Comparison of ENCODE assay signal across 20 cellular contexts in the genomic region with DNA sequence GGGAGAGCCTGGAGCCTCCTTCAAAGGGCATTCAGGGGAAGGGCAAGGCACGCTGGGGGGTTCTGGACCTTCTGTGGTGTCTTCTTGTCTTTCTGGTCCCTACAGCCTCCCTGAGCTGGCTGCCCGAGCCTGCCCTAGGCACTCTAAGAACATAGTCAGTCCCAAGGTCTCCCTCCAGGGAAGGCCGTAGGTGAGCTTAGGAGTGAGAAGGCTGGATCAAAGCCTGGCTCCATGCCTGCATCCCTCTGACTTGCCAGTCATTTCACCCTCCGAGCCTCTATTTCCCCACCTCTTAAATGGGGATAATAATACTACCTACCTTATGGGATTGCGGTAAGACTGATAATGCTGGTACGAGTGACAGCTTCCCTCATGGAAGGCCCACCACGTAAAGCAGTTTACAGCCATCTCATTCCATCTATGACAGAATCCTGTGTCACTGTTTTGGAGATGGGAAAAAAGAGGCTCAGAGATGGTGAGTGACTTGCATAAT. TPM values are rescaled to one million over a fixed set of nuclear protein-coding genes. Genes with fewer than 3 reads are reported as not detected.
A peak's percentile ranks its signal among the peaks of the same experiment; 100 is the strongest.
DNase-seq lines count a peak whose midpoint lies in the region; TF ChIP-seq lines count a peak whose summit lies in the region.
"Had no signal": no experiment of that assay in that cellular context is flagged by ENCODE, and none has a peak within 500 bp of the region (broad histone marks: within the 10 kb centered on the region; RNA-seq: fewer than 3 reads in every experiment).

No MANE protein-coding gene starts in this region.

- no peaks in the 10 kb centered on the region; the same call in 1 of the 2 replicates for H3K79me2 ChIP-seq in H9 (ENCODE audit: insufficient read depth, low read length)

- H3K9me3 Mint-ChIP-seq in H9 (no peaks in the 10 kb centered on the region; a peak in 1 of 5 replicates), mesothelial cell of epicardium (no peaks in the 10 kb centered on the region)
- H3K9me3 Mint-ChIP-seq: activated CD4-positive, alpha-beta T cell treated with anti-CD3 and anti-CD28 coated beads, Interleukin-2, amount 10 ng/mL, durations not matched to agents 24 days and 14 days had no signal

- H2AK5ac ChIP-seq in H9 (ENCODE audit: insufficient read length, low read length) = no peak overlapping the region

- H4K8ac ChIP-seq in H9 (replicated peaks; ENCODE audit: insufficient read length, low read depth, low read length) = no peak overlapping the region

- H2BK12ac ChIP-seq in H9 (ENCODE audit: insufficient read length, low read depth, low read length) = peak overlapping the region; percentile 26

- H3K4me1 ChIP-seq in H9 (ENCODE audit: insufficient read depth, low read length) = no peaks in the 10 kb centered on the region; the same call in 1 of the 2 replicates
- H3K4me1 ChIP-seq in colonic mucosa = peaks cover 10% of the 10 kb centered on the region
- peaks cover 13 to 86% (median 73%) of the 10 kb centered on the region in 5 donors for H3K4me1 ChIP-seq in subcutaneous abdominal adipose tissue (ENCODE audit: control insufficient read depth in 5 of 5, insufficient read depth in 5 of 5, low read length in 5 of 5)
- H3K4me1 ChIP-seq in effector memory CD4-positive, alpha-beta T cell (ENCODE audit: control insufficient read depth, insufficient read depth, low read length, poor library complexity, severe bottlenecking) = no peaks in the 10 kb centered on the region

- no CpG with 5 or more reads among the region's 7 CpGs for WGBS in H9 (ENCODE audit: extremely low coverage, insufficient read length, low lambda C conversion rate)

- no peak overlapping the region for H2BK5ac ChIP-seq in H9 (ENCODE audit: insufficient read length, low read length)

- no peak overlapping the region for H4K5ac ChIP-seq in H9 (ENCODE audit: insufficient read length, low read depth, low read length)

- no peak overlapping the region for H3K18ac ChIP-seq in H9 (ENCODE audit: insufficient read length, low read depth, low read length)

- peaks cover 3% of the 10 kb centered on the region for H3K79me1 ChIP-seq in H9 (ENCODE audit: insufficient read depth, low read depth, low read length, poor library complexity, severe bottlenecking)

- TF ChIP-seq CTCF in H9 (conservative IDR thresholded peaks at IDR 0.05) (no peak), colonic mucosa (IDR thresholded peaks at IDR 0.05) (no peak), mesothelial cell of epicardium (IDR thresholded peaks at IDR 0.05; ENCODE audit: unreplicated experiment) (no peak)

- peak overlapping the region in 2 of 3 experiments; percentile 98 to 100; a peak in 3 of 7 replicates for H3K27ac Mint-ChIP-seq in H9
- peak overlapping the region; percentile 99 for H3K27ac Mint-ChIP-seq in mesothelial cell of epicardium
- H3K27ac Mint-ChIP-seq: activated CD4-positive, alpha-beta T cell treated with anti-CD3 and anti-CD28 coated beads, Interleukin-2, amount 10 ng/mL, durations not matched to agents 24 days and 14 days had no signal

- peaks cover 26 to 54% (median 54%) of the 10 kb centered on the region in 3 experiments for H3K36me3 Mint-ChIP-seq in H9 (ENCODE audit: insufficient read depth in 1 of 3, low read depth in 3 of 3)
- H3K36me3 Mint-ChIP-seq in mesothelial cell of epicardium = peaks cover 16% of the 10 kb centered on the region

- peak overlapping the region; percentile 73 for H4K91ac ChIP-seq in H9 (ENCODE audit: insufficient read length, low read depth, low read length)

- no peak overlapping the region for H3K4ac ChIP-seq in H9 (ENCODE audit: low read depth, low read length)

- H3K4me3 Mint-ChIP-seq in H9 (no peak overlapping the region; a peak in 1 of 5 replicates), mesothelial cell of epicardium (no peak overlapping the region)
- H3K4me3 Mint-ChIP-seq: activated CD4-positive, alpha-beta T cell treated with anti-CD3 and anti-CD28 coated beads, Interleukin-2, amount 10 ng/mL, durations not matched to agents 24 days and 14 days had no signal

- H2BK20ac ChIP-seq in H9 (ENCODE audit: low read depth, low read length, poor library complexity, severe bottlenecking) = no peak overlapping the region

- intact Hi-C loops in colonic mucosa (cut with DNase I) = no loop called here

- no peak overlapping the region for H3K4me2 ChIP-seq in H9 (ENCODE audit: insufficient read depth, insufficient read length, low read length)

- H3K36me3 ChIP-seq in colonic mucosa = no peaks in the 10 kb centered on the region
- H3K36me3 ChIP-seq in subcutaneous abdominal adipose tissue (ENCODE audit: control insufficient read depth in 5 of 5, insufficient read depth in 5 of 5, low read length in 5 of 5) = peaks cover 0 to 24% (median 11%) of the 10 kb centered on the region in 5 donors
- no peaks in the 10 kb centered on the region for H3K36me3 ChIP-seq in effector memory CD4-positive, alpha-beta T cell (ENCODE audit: control insufficient read depth, insufficient read depth, low read length)

- H3T11ph ChIP-seq in H9 (ENCODE audit: low read length) = no peak overlapping the region

- no peak for DNase-seq in H9
- DNase-seq in colonic mucosa = no peak
- DNase-seq in mesothelial cell of epicardium (ENCODE audit: low spot score in 2 of 2, unreplicated experiment in 2 of 2) = no peak
- no peak for DNase-seq in RPMI8226
- no peak for DNase-seq in glomerular visceral epithelial cell (ENCODE audit: extremely low spot score)
- no peak for DNase-seq in effector memory CD4-positive, alpha-beta T cell
- no peak for DNase-seq in NCI-H146 treated with DMSO at 0.1 percent for 48 hours (lab: John Stamatoyannopoulos, UW; ENCODE audit: unreplicated experiment)
- DNase-seq: ACHN; activated CD4-positive, alpha-beta T cell treated with anti-CD3 and anti-CD28 coated beads, Interleukin-2, amount 10 ng/mL, durations not matched to agents 24 days and 14 days; activated CD8-positive, alpha-beta memory T cell treated with anti-CD3 and anti-CD28 coated beads, Interleukin-2, amount 50 U/mL, for 4 hours; activated effector memory CD4-positive, alpha-beta T cell treated with Interleukin-2 at 50 U/mL for 16 hours; dermis blood vessel endothelial cell; DMS153; mucosa of descending colon; NCI-H1092; NCI-H524; Right ventricle myocardium superior; stimulated activated CD4-positive, alpha-beta T cell treated with anti-CD3 and anti-CD28 coated beads, Interleukin-1b, Interleukin-23, amount 100 ng/mL, for 48 hours; stimulated activated naive CD4-positive, alpha-beta T cell treated with Interleukin-2 at 50 U/mL for 16 hours had no signal

- peaks cover 65 to 80% of the 10 kb centered on the region in 2 experiments for H3K4me1 Mint-ChIP-seq in H9
- H3K4me1 Mint-ChIP-seq in mesothelial cell of epicardium = peaks cover 76% of the 10 kb centered on the region

- no peaks in the 10 kb centered on the region for H3K23me2 ChIP-seq in H9 (ENCODE audit: insufficient read length, low read depth, low read length, poor library complexity, severe bottlenecking)

- no peak overlapping the region for H2BK120ac ChIP-seq in H9 (ENCODE audit: low read depth, low read length, poor library complexity, severe bottlenecking)

- no peak overlapping the region for H3K9ac ChIP-seq in H9 (ENCODE audit: extremely low read depth, insufficient read length, low read length)
- peak overlapping the region in 1 of 2 donors; percentile 76 for H3K9ac ChIP-seq in colonic mucosa (ENCODE audit: low read depth in 2 of 2, low read length in 2 of 2)
- peak overlapping the region in 1 of 5 donors; percentile 1 for H3K9ac ChIP-seq in subcutaneous abdominal adipose tissue (ENCODE audit: low read length in 5 of 5)

- H3K14ac ChIP-seq in H9 (ENCODE audit: insufficient read depth, low read length) = 0 out of 2 replicates have a peak overlapping the region, but pooled peaks have one; percentile 4

- H2BK15ac ChIP-seq in H9 (ENCODE audit: low read depth, low read length) = no peak overlapping the region

- H3K27me3 ChIP-seq in H9 (ENCODE audit: insufficient read depth, low read length) = no peaks in the 10 kb centered on the region
- H3K27me3 ChIP-seq in colonic mucosa = no peaks in the 10 kb centered on the region
- H3K27me3 ChIP-seq in subcutaneous abdominal adipose tissue (ENCODE audit: control insufficient read depth in 5 of 5, insufficient read depth in 4 of 5, low read length in 5 of 5) = no peaks in the 10 kb centered on the region
- no peaks in the 10 kb centered on the region for H3K27me3 ChIP-seq in effector memory CD4-positive, alpha-beta T cell (replicated peaks; ENCODE audit: control insufficient read depth, insufficient read depth, low read length, poor library complexity, severe bottlenecking)

- H3K9me3 ChIP-seq in H9 (ENCODE audit: control insufficient read depth, low read depth, low read length) = no peaks in the 10 kb centered on the region
- no peaks in the 10 kb centered on the region for H3K9me3 ChIP-seq in colonic mucosa
- H3K9me3 ChIP-seq in subcutaneous abdominal adipose tissue (ENCODE audit: control insufficient read depth in 5 of 5, low read length in 5 of 5) = no peaks in the 10 kb centered on the region
- H3K9me3 ChIP-seq in effector memory CD4-positive, alpha-beta T cell (ENCODE audit: control insufficient read depth, low read length) = no peaks in the 10 kb centered on the region
- H3K9me3 ChIP-seq: mucosa of descending colon had no signal

- H4K20me1 ChIP-seq in H9 (ENCODE audit: control insufficient read depth, insufficient read depth, insufficient read length) = no peaks in the 10 kb centered on the region

- H3K56ac ChIP-seq in H9 (ENCODE audit: insufficient read length, low read depth, low read length) = no peak overlapping the region

- H3K23ac ChIP-seq in H9 (ENCODE audit: insufficient read length, low read depth, low read length) = no peak overlapping the region

- no peak overlapping the region for H2AFZ ChIP-seq in H9 (ENCODE audit: low read length)

- H3K27ac ChIP-seq in H9 (ENCODE audit: insufficient read length, low read depth, low read length) (no peak overlapping the region), colonic mucosa (peak overlapping the region; percentile 82), subcutaneous abdominal adipose tissue (ENCODE audit: low read depth, low read length) (peak overlapping the region; percentile 78)
- H3K27ac ChIP-seq in effector memory CD4-positive, alpha-beta T cell (ENCODE audit: insufficient read depth, low read length, poor library complexity, severe bottlenecking) = no peak overlapping the region

- H3K27me3 Mint-ChIP-seq in H9 (ENCODE audit: low read depth) = no peaks in the 10 kb centered on the region
- no peaks in the 10 kb centered on the region for H3K27me3 Mint-ChIP-seq in mesothelial cell of epicardium (ENCODE audit: low read depth)

- H3K4me3 ChIP-seq in colonic mucosa = no peak overlapping the region
- H3K4me3 ChIP-seq in subcutaneous abdominal adipose tissue (ENCODE audit: low read depth in 1 of 5, low read length in 5 of 5) = no peak overlapping the region
- H3K4me3 ChIP-seq in effector memory CD4-positive, alpha-beta T cell (ENCODE audit: insufficient read depth, low read depth, low read length, poor library complexity, severe bottlenecking) = no peak overlapping the region
- H3K4me3 ChIP-seq: mucosa of descending colon had no signal

RNA-seq across cellular contexts. Expression of a gene that starts 20.8 kb away (rescaled TPM):
- total RNA-seq in H9 (2021) (192 and 193 TPM in 2 replicates), colonic mucosa (100 to 1,000 TPM; 351 to 449 TPM), mesothelial cell of epicardium (464 to 475 TPM (median 471 TPM) in 3 replicates)

Comparison
In these comparisons a context has a peak if more than half of its experiments do, and no peak if none do; other contexts are left out.
1. H3K27ac ChIP-seq: peak in colonic mucosa (single experiment) and subcutaneous abdominal adipose tissue (single experiment); none in H9 (single experiment) and effector memory CD4-positive, alpha-beta T cell (single experiment).